In genomic region chr2:146138820-146139219, GRCh38 we compare ENCODE assay signal across 10 cellular contexts.
"Had no signal": no experiment of that assay in that cellular context is flagged by ENCODE, and none has a peak within 500 bp of the region (broad histone marks: within the 10 kb centered on the region; RNA-seq: fewer than 3 reads in every experiment).

No MANE protein-coding gene starts in this region.

- H3K27ac ChIP-seq: GM23248 had no signal

- H3K4me3 ChIP-seq: GM23248, GM23338, HAP-1 had no signal

- DNase-seq: GM23248, GOT3, H7, H9, HCEC 1CT, HFFc6 had no signal

- H3K36me3 ChIP-seq: HAP-1 had no signal

- H2AFZ ChIP-seq: GM23248, GM23338 had no signal

- ATAC-seq: GM23338, HCT116 had no signal

- H3K9ac ChIP-seq: GM23248 had no signal

- H3K4me2 ChIP-seq: GM23338 had no signal

- FAIRE-seq: H1 had no signal
